10 cellular contexts compared by ENCODE assay signal in the genomic region with DNA sequence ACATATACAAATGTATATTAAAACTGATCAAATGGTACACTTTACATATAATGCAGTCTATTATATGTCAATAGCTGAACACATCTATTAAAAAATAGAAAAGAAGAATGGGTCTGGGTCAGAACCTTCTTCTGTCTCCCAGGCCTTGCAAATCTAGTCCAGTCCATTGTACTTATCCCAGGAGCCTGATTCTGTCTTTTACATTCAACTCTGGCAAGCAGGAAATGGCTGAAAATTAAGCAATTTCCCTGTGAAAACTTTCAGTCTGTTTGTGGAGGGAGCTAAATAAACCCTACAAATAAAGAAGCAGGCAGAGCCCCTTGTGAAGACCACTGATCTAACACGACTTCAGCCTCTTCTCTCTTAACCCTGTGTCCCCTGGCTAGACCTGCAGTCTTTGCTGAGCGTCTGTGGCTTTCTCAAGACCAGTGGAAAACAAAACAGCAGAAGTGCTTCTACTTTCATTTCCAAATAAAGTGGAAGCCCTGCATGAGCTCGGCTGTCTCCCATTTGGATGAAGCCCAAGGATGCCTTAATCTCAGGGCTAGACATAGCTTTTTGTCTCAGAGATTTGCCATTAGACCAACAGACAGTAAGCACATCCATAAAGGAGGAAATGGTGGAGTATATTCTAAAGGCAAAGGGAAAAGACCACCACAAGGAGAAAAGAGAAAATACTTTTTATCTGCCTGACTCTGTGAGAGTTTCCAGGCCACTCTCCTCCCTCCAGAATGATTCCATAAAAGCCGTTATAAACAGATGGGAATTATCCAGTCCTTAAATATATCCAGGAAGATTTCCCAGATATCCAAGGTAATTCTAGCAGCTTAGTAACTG. TPM values are rescaled to one million over a fixed set of nuclear protein-coding genes. Genes with fewer than 3 reads are reported as not detected.
DNase-seq lines count a peak whose midpoint lies in the region; ATAC-seq and TF ChIP-seq lines count a peak whose summit lies in the region.
"Had no signal": no experiment of that assay in that cellular context is flagged by ENCODE, and none has a peak within 500 bp of the region (broad histone marks: within the 10 kb centered on the region; RNA-seq: fewer than 3 reads in every experiment).

No MANE protein-coding gene starts in this region.

- H3K4me3 ChIP-seq in WI38 (ENCODE audit: low read depth, low read length), result peak overlapping the region; percentile 30
- no peak overlapping the region for H3K4me3 ChIP-seq in skin epidermis
- no peak overlapping the region for H3K4me3 ChIP-seq in CD4-positive, alpha-beta memory T cell (ENCODE audit: low read length in 2 of 2)

- DNase-seq in GM19238 (ENCODE audit: insufficient read length, low spot score) (peak; percentile 23), left ventricle myocardium superior (no peak), LoVo (ENCODE audit: low spot score) (no peak)
- no peak for DNase-seq in stimulated activated CD4-positive, alpha-beta T cell treated with anti-CD3 and anti-CD28 coated beads, Interleukin-4, amount 100 ng/mL, for 1 hour
- DNase-seq in CD4-positive, alpha-beta memory T cell, result no peak
- DNase-seq: activated CD8-positive, alpha-beta memory T cell treated with anti-CD3 and anti-CD28 coated beads for 24 hours; retina; stimulated activated naive CD4-positive, alpha-beta T cell treated with Interleukin-2 at 50 U/mL for 16 hours had no signal

- peak overlapping the region in 3 of 7 donors; percentile 21 to 27 (median 27) for H3K27ac Mint-ChIP-seq in CD4-positive, alpha-beta memory T cell

- no peaks in the 10 kb centered on the region for H3K27me3 ChIP-seq in CD4-positive, alpha-beta memory T cell (ENCODE audit: insufficient read depth, low read length)

- no peaks in the 10 kb centered on the region for H3K27me3 Mint-ChIP-seq in CD4-positive, alpha-beta memory T cell

- H3K4me1 Mint-ChIP-seq in CD4-positive, alpha-beta memory T cell, result peaks cover 3 to 46% (median 14%) of the 10 kb centered on the region in 4 donors

- H3K36me3 Mint-ChIP-seq in CD4-positive, alpha-beta memory T cell, result peaks cover 46 to 53% of the 10 kb centered on the region in 2 donors

- H3K4me3 Mint-ChIP-seq in CD4-positive, alpha-beta memory T cell, result no peak overlapping the region

- H3K36me3 ChIP-seq in CD4-positive, alpha-beta memory T cell (ENCODE audit: insufficient read depth, low read length), result no peaks in the 10 kb centered on the region

- no peaks in the 10 kb centered on the region for H3K9me3 ChIP-seq in CD4-positive, alpha-beta memory T cell (ENCODE audit: control insufficient read depth in 1 of 2, low read length in 2 of 2)

- POLR2A ChIA-PET in CD4-positive, alpha-beta memory T cell (lab: Charles Lee; ENCODE audit: partially characterized antibody), result no interaction called here

- H3K4me1 ChIP-seq in CD4-positive, alpha-beta memory T cell (ENCODE audit: insufficient read depth, low read length), result no peaks in the 10 kb centered on the region

- peaks cover 2 to 14% (median 9%) of the 10 kb centered on the region in 8 donors for H3K9me3 Mint-ChIP-seq in CD4-positive, alpha-beta memory T cell

- intact Hi-C loops in left ventricle myocardium superior (cut with micrococcal nuclease), result no loop called here
- intact Hi-C loops in CD4-positive, alpha-beta memory T cell (cut with micrococcal nuclease), result no loop called here

- CTCF ChIA-PET in CD4-positive, alpha-beta memory T cell (lab: Charles Lee; ENCODE audit: partially characterized antibody), result interaction anchor here (1.5 kb wide), 1 partner anchor 404 kb away, joined by 3 read pairs; no protein-coding TSS in a partner anchor

- peak; percentile 72 for ATAC-seq in left ventricle myocardium superior

- TF ChIP-seq CTCF in WI38 (IDR thresholded peaks at IDR 0.05; ENCODE audit: low read depth, low read length), result no peak

- peak overlapping the region in 19 of 21 experiments; percentile 7 to 78 (median 61) for H3K27ac ChIP-seq in skin epidermis
- H3K27ac ChIP-seq in CD4-positive, alpha-beta memory T cell (ENCODE audit: low read depth, low read length), result no peak overlapping the region

RNA-seq across cellular contexts. Expression of gene CRACR2A, which starts 48.2 kb away (rescaled TPM):
- total RNA-seq in left ventricle myocardium superior, result 2.5 TPM
- total RNA-seq in CD4-positive, alpha-beta memory T cell, result 10 to 100 TPM; 34.4 to 37.6 TPM
- 10 to 100 TPM in 1 of 2 donors, 1 to 10 TPM in 1; 5.6 to 21.4 TPM for polyA plus RNA-seq in CD4-positive, alpha-beta memory T cell

Comparison
In these comparisons a context has a peak if more than half of its experiments do, and no peak if none do; other contexts are left out.
1. RNA of gene CRACR2A, which starts 48.2 kb away (total RNA-seq): 34.4 to 37.6 TPM in CD4-positive, alpha-beta memory T cell; 2.5 TPM in left ventricle myocardium superior (single experiment); every median in the first group is over 10 times any median in the second.